In genomic region chr5:157951673-157952373, GRCh38 we compare ENCODE assay signal across 15 cellular contexts.
DNase-seq lines count a peak whose midpoint lies in the region; TF ChIP-seq lines count a peak whose summit lies in the region.
"Had no signal": no experiment of that assay in that cellular context is flagged by ENCODE, and none has a peak within 500 bp of the region (broad histone marks: within the 10 kb centered on the region; RNA-seq: fewer than 3 reads in every experiment).

No MANE protein-coding gene starts in this region.

- TF ChIP-seq CTCF in MCF 10A (IDR thresholded peaks at IDR 0.05; ENCODE audit: unreplicated experiment) (no peak), mammary epithelial cell (conservative IDR thresholded peaks at IDR 0.05 in 1 of 2, IDR thresholded peaks at IDR 0.05 in 1 of 2; ENCODE audit: extremely low read depth in 1 of 2, insufficient read depth in 1 of 2, low read depth in 1 of 2, low read length in 2 of 2) (no peak), osteocyte (IDR thresholded peaks at IDR 0.05) (no peak), tibial artery (IDR thresholded peaks at IDR 0.05) (no peak)

- CTCF ChIA-PET in MCF 10A (lab: Yijun Ruan, JAX) (interaction anchor here (0.6 to 7.6 kb wide), 16 partner anchors 9 to 561 kb away, joined by 3 to 130 read pairs (median 4); no protein-coding TSS in a partner anchor), mammary epithelial cell (lab: Charles Lee; ENCODE audit: low non-redundant PET) (no interaction called here)

- no peak overlapping the region for H3K27ac ChIP-seq in mammary epithelial cell (ENCODE audit: insufficient read depth, low read depth, low read length)
- peak overlapping the region; percentile 93 for H3K27ac ChIP-seq in SK-N-MC
- no peak overlapping the region for H3K27ac ChIP-seq in tibial artery

- no peaks in the 10 kb centered on the region for H3K79me2 ChIP-seq in mammary epithelial cell (ENCODE audit: insufficient read depth, low read length)

- H3K9me3 Mint-ChIP-seq in MCF 10A (ENCODE audit: unreplicated experiment) = no peaks in the 10 kb centered on the region
- H3K9me3 Mint-ChIP-seq in osteocyte (ENCODE audit: unreplicated experiment) = no peaks in the 10 kb centered on the region
- H3K9me3 Mint-ChIP-seq: T-cell had no signal

- BruUV-seq in MCF 10A (replicated peaks; lab: Mats Ljungman, UMichigan) = no TSS peak
- BruUV-seq in mammary epithelial cell (replicated peaks; lab: Mats Ljungman, UMichigan) = no TSS peak

- in situ Hi-C loops in mammary epithelial cell (cut with MboI; ENCODE audit: low sequenced_read_pairs in 2 of 2) (no loop called here), KBM-7 (cut with MboI; ENCODE audit: low pct_unique_long_range_greater_than_20kb, low sequenced_read_pairs) (no loop called here)

- intact Hi-C loops in MCF 10A (cut with micrococcal nuclease) = no loop called here
- intact Hi-C loops in mammary epithelial cell (cut with micrococcal nuclease) = no loop called here
- intact Hi-C loops in tibial artery (cut with DNase I; ENCODE audit: low total_unique reads) = no loop called here

- no peak overlapping the region for H3K4me3 Mint-ChIP-seq in MCF 10A (ENCODE audit: unreplicated experiment)
- no peak overlapping the region for H3K4me3 Mint-ChIP-seq in osteocyte (ENCODE audit: unreplicated experiment)
- H3K4me3 Mint-ChIP-seq: B cell; CD4-positive, CD25-positive, alpha-beta regulatory T cell; T-cell had no signal

- H3K4me1 Mint-ChIP-seq in MCF 10A (ENCODE audit: insufficient read depth, unreplicated experiment) (peaks cover 23% of the 10 kb centered on the region), osteocyte (ENCODE audit: unreplicated experiment) (peaks cover 17% of the 10 kb centered on the region)

- H3K9me3 ChIP-seq in mammary epithelial cell (replicated peaks; ENCODE audit: insufficient read depth, low read length) = no peaks in the 10 kb centered on the region
- no peaks in the 10 kb centered on the region for H3K9me3 ChIP-seq in SK-N-MC (ENCODE audit: low read depth, low read length)
- no peaks in the 10 kb centered on the region for H3K9me3 ChIP-seq in tibial artery
- H3K9me3 ChIP-seq: MG63 had no signal

- H3K27ac Mint-ChIP-seq in MCF 10A (ENCODE audit: low read depth, unreplicated experiment) (peak overlapping the region; percentile 27), osteocyte (ENCODE audit: unreplicated experiment) (peak overlapping the region; percentile 27)
- H3K27ac Mint-ChIP-seq: B cell; CD4-positive, CD25-positive, alpha-beta regulatory T cell; T-cell had no signal

- 71% methylated on average over 4 of the region's 4 CpGs for WGBS in mammary epithelial cell (ENCODE audit: low coverage, missing lambda C conversion rate)

- no peak overlapping the region for H3K4me2 ChIP-seq in mammary epithelial cell (ENCODE audit: insufficient read depth, low read depth, low read length)

- DNase-seq in MCF 10A (ENCODE audit: unreplicated experiment) = peak; percentile 42
- no peak for DNase-seq in mammary epithelial cell
- DNase-seq in KBM-7 = peak; percentile 15
- peak; percentile 85 for DNase-seq in SK-N-MC (ENCODE audit: low read depth, low spot score)
- no peak for DNase-seq in osteocyte (ENCODE audit: extremely low spot score, unreplicated experiment)
- DNase-seq in NCI-H1105 treated with DMSO at 0.1 percent for 48 hours (lab: John Stamatoyannopoulos, UW) = no peak
- no peak for DNase-seq in tibial artery
- DNase-seq: CD4-positive, CD25-positive, alpha-beta regulatory T cell; MG63; NCI-H1105; NCI-H187 treated with DMSO at 0.1 percent for 48 hours; NCI-H524 treated with DMSO at 0.1 percent for 48 hours; T-cell; T-helper 9 cell had no signal

- H3K4me1 ChIP-seq in mammary epithelial cell (ENCODE audit: insufficient read depth, low read length) = no peaks in the 10 kb centered on the region
- peaks cover 0 to 17% (median 3%) of the 10 kb centered on the region in 4 donors for H3K4me1 ChIP-seq in tibial artery

- no peaks in the 10 kb centered on the region for H3K27me3 ChIP-seq in mammary epithelial cell (ENCODE audit: insufficient read depth, low read length)
- H3K27me3 ChIP-seq in tibial artery = no peaks in the 10 kb centered on the region

- dilution Hi-C loops in mammary epithelial cell (cut with HindIII; ENCODE audit: low sequenced_read_pairs) = no loop called here

- no peak overlapping the region for H2AFZ ChIP-seq in mammary epithelial cell (ENCODE audit: low read depth, low read length)

- H3K9ac ChIP-seq in mammary epithelial cell (ENCODE audit: insufficient read depth, low read length) (no peak overlapping the region), SK-N-MC (ENCODE audit: insufficient read length) (peak overlapping the region; percentile 42)

- no peak overlapping the region for H3K4me3 ChIP-seq in mammary epithelial cell (replicated peaks in 1 of 3; ENCODE audit: insufficient read depth in 1 of 3, low read depth in 2 of 3, low read length in 3 of 3)
- peak overlapping the region; percentile 49 for H3K4me3 ChIP-seq in SK-N-MC
- H3K4me3 ChIP-seq in tibial artery = no peak overlapping the region
- H3K4me3 ChIP-seq: MG63 had no signal

- no peaks in the 10 kb centered on the region for H3K27me3 Mint-ChIP-seq in MCF 10A (ENCODE audit: insufficient read depth, unreplicated experiment)
- H3K27me3 Mint-ChIP-seq in osteocyte (ENCODE audit: unreplicated experiment) = peaks cover 5% of the 10 kb centered on the region

- no peaks in the 10 kb centered on the region for H4K20me1 ChIP-seq in mammary epithelial cell (ENCODE audit: insufficient read depth, low read length)

- no peaks in the 10 kb centered on the region for H3K36me3 ChIP-seq in mammary epithelial cell (ENCODE audit: insufficient read depth, low read length)
- no peaks in the 10 kb centered on the region for H3K36me3 ChIP-seq in SK-N-MC (ENCODE audit: insufficient read depth, low read length)
- H3K36me3 ChIP-seq in tibial artery = no peaks in the 10 kb centered on the region
- H3K36me3 ChIP-seq: MG63 had no signal

- POLR2A ChIA-PET in MCF 10A (lab: Yijun Ruan, JAX) = interaction anchor here (0.5 to 1.0 kb wide), 4 partner anchors 11 to 183 kb away, joined by 3 to 5 read pairs (median 4); no protein-coding TSS in a partner anchor

- H3K36me3 Mint-ChIP-seq in MCF 10A (ENCODE audit: insufficient read depth, unreplicated experiment) (peaks cover 6% of the 10 kb centered on the region), osteocyte (ENCODE audit: unreplicated experiment) (no peaks in the 10 kb centered on the region)
- H3K36me3 Mint-ChIP-seq: T-cell had no signal

Comparison
In these comparisons a context has a peak if more than half of its experiments do, and no peak if none do; other contexts are left out.
1. DNase-seq: peak in MCF 10A (single experiment), KBM-7 (single experiment) and SK-N-MC (single experiment); none in mammary epithelial cell (single experiment), osteocyte (single experiment), NCI-H1105 treated with DMSO at 0.1 percent for 48 hours (single experiment) and tibial artery (0 of 2).